In the genomic region with DNA sequence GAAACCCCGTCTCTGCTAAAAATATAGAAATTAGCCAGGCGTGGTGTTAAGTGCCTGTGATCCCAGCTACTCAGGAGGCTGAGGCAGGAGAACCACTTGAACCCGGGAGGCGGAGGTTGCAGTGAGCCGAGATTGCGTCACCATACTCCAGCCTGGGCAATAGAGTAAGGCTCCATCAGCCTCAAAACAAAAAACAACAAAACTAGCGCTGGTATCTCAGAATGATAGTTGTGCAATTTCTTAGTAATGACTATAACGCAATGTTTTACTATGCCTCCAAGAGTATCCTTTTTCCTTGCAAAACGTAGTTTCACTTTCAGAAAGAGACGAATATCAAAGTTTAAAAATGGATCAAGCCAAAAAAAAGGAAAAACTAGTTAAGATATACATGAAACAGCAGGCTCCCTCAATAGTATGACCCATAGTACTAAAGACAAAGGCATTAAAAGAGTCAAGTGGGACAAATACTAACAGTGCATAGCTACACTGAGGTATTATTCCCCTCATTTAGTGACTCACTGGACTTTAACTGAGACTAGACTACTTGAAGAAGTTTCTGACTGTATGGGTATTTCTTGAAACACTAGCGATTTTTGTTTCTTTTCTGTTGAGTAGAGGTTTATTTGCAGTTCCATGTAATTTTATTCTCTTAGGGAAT, we compare ENCODE assay signal across 8 cellular contexts. TPM values are rescaled to one million over a fixed set of nuclear protein-coding genes. Genes with fewer than 3 reads are reported as not detected.
DNase-seq lines count a peak whose midpoint lies in the region; ATAC-seq, FAIRE-seq and TF ChIP-seq lines count a peak whose summit lies in the region.

No MANE protein-coding gene starts in this region.

- H3K4me3 Mint-ChIP-seq in neural progenitor cell, result no peak overlapping the region

- intact Hi-C loops in Right ventricle myocardium inferior (cut with DNase I), result no loop called here

- DNase-seq in H54 (ENCODE audit: insufficient read length, low spot score) (no peak), Right ventricle myocardium inferior (ENCODE audit: missing footprints) (peak; percentile 82), small intestine (peak; percentile 60), neural progenitor cell (ENCODE audit: low spot score) (no peak), urothelium cell line (ENCODE audit: low spot score) (no peak), NCI-H1417 treated with DMSO at 0.1 percent for 48 hours (lab: John Stamatoyannopoulos, UW) (no peak), NCI-H510A treated with DMSO at 0.1 percent for 48 hours (lab: John Stamatoyannopoulos, UW) (no peak)

- H3K4me3 ChIP-seq in small intestine (ENCODE audit: low read depth in 1 of 2, low read length in 2 of 2), result peak overlapping the region in 1 of 2 donors; percentile 42
- H3K4me3 ChIP-seq in neural progenitor cell, result no peak overlapping the region

- H3K79me2 ChIP-seq in neural progenitor cell (ENCODE audit: low read depth), result no peaks in the 10 kb centered on the region

- no peaks in the 10 kb centered on the region for H3K9me3 Mint-ChIP-seq in neural progenitor cell

- H3K4me1 Mint-ChIP-seq in neural progenitor cell, result no peaks in the 10 kb centered on the region

- H3K4me1 ChIP-seq in small intestine (ENCODE audit: control insufficient read depth in 2 of 2, insufficient read depth in 1 of 2, low read depth in 1 of 2, low read length in 1 of 2), result peaks cover 3 to 7% of the 10 kb centered on the region in 2 donors
- H3K4me1 ChIP-seq in neural progenitor cell, result no peaks in the 10 kb centered on the region

- H3K4me2 ChIP-seq in neural progenitor cell, result no peak overlapping the region

- no peak overlapping the region for H3K27ac Mint-ChIP-seq in neural progenitor cell

- peak; percentile 84 for ATAC-seq in Right ventricle myocardium inferior

- H2AFZ ChIP-seq in neural progenitor cell (replicated peaks), result no peak overlapping the region

- H3K36me3 ChIP-seq in small intestine (ENCODE audit: control insufficient read depth in 2 of 2, insufficient read depth in 2 of 2, low read length in 2 of 2), result no peaks in the 10 kb centered on the region
- no peaks in the 10 kb centered on the region for H3K36me3 ChIP-seq in neural progenitor cell

- no peak overlapping the region for H3K9ac ChIP-seq in neural progenitor cell

- TF ChIP-seq CTCF in VCaP (conservative IDR thresholded peaks at IDR 0.05) (no peak), neural progenitor cell (IDR thresholded peaks at IDR 0.05) (no peak)

- no peaks in the 10 kb centered on the region for H3K27me3 Mint-ChIP-seq in neural progenitor cell (ENCODE audit: insufficient read depth, low read depth)

- H3K27me3 ChIP-seq in small intestine (ENCODE audit: control insufficient read depth in 2 of 2, insufficient read depth in 2 of 2, low read length in 2 of 2) (no peaks in the 10 kb centered on the region), neural progenitor cell (no peaks in the 10 kb centered on the region)

- H4K20me1 ChIP-seq in neural progenitor cell (ENCODE audit: low read depth), result no peaks in the 10 kb centered on the region

- H3F3A ChIP-seq in neural progenitor cell (ENCODE audit: low read depth), result no peaks in the 10 kb centered on the region

- no peaks in the 10 kb centered on the region for H3K36me3 Mint-ChIP-seq in neural progenitor cell

- no peaks in the 10 kb centered on the region for H3K9me3 ChIP-seq in small intestine (ENCODE audit: control insufficient read depth, low read depth)
- no peaks in the 10 kb centered on the region for H3K9me3 ChIP-seq in neural progenitor cell (ENCODE audit: low read depth)

- FAIRE-seq in H54 (lab: Jason Lieb, UNC) (peak; percentile 20), small intestine (lab: Jason Lieb, UNC) (no peak), urothelium cell line (lab: Jason Lieb, UNC) (no peak)

- 19 to 32% (median 29%) methylated on average over 11 of the region's 11 CpGs for WGBS in small intestine, 3 donors

- TF ChIP-seq POLR2A in H54 (IDR thresholded peaks at IDR 0.05; ENCODE audit: low read depth, low read length), result no peak

- H3K27ac ChIP-seq in VCaP, result peak overlapping the region; percentile 45
- H3K27ac ChIP-seq in small intestine (ENCODE audit: low read depth in 1 of 2, low read length in 1 of 2), result peak overlapping the region in 1 of 2 donors; percentile 80
- H3K27ac ChIP-seq in neural progenitor cell, result no peak overlapping the region

RNA-seq across cellular contexts. Expression of a gene that starts 10.5 kb away (rescaled TPM):
- total RNA-seq in Right ventricle myocardium inferior, result 537 TPM
- polyA plus RNA-seq in small intestine, result 100 to 1,000 TPM; 288 to 437 (median 349) TPM
- total RNA-seq in neural progenitor cell (ENCODE audit: low replicate concordance), result 97.3 and 172 TPM in 2 replicates

Comparison
In these comparisons a context has a peak if more than half of its experiments do, and no peak if none do; other contexts are left out.
1. DNase-seq: peak in Right ventricle myocardium inferior (single experiment) and small intestine (single experiment); none in H54 (single experiment), neural progenitor cell (single experiment), urothelium cell line (single experiment), NCI-H1417 treated with DMSO at 0.1 percent for 48 hours (single experiment) and NCI-H510A treated with DMSO at 0.1 percent for 48 hours (single experiment).